ENCODE assay signal across 20 cellular contexts in genomic region chr10:1381339-1381738, GRCh38.
"Had no signal": no experiment of that assay in that cellular context is flagged by ENCODE, and none has a peak within 500 bp of the region (broad histone marks: within the 10 kb centered on the region; RNA-seq: fewer than 3 reads in every experiment).

No MANE protein-coding gene starts in this region.

- H3K4me1 Mint-ChIP-seq: activated naive CD4-positive, alpha-beta T cell treated with anti-CD3 and anti-CD28 coated beads, Interleukin-2, amount 50 U/mL, for 24 hours had no signal

- H3K4me3 Mint-ChIP-seq: activated CD4-positive, alpha-beta memory T cell treated with anti-CD3 and anti-CD28 coated beads for 36 hours; activated naive CD4-positive, alpha-beta T cell treated with anti-CD3 and anti-CD28 coated beads, Interleukin-2, amount 50 U/mL, for 24 hours; brain; effector memory CD8-positive, alpha-beta T cell; natural killer cell treated with Interleukin-12 subunit alpha and Interleukin-12 subunit beta and Interleukin-15 and Interleukin-18, amount 100 ng/mL, for 72 hours had no signal

- ATAC-seq: effector memory CD8-positive, alpha-beta T cell; gastroesophageal sphincter; natural killer cell treated with Interleukin-12 subunit alpha and Interleukin-12 subunit beta and Interleukin-15 and Interleukin-18, amount 100 ng/mL, for 72 hours; pancreas; psoas muscle; right cardiac atrium; upper lobe of right lung had no signal

- H3K4me3 ChIP-seq: dorsolateral prefrontal cortex, gastroesophageal sphincter, pancreas, psoas muscle, thyroid gland, upper lobe of right lung had no signal

- H3K4me1 ChIP-seq: pancreas, psoas muscle, thyroid gland, upper lobe of right lung had no signal

- H3K36me3 ChIP-seq: gastroesophageal sphincter, pancreas, thyroid gland, upper lobe of right lung had no signal

- H3K27ac Mint-ChIP-seq: activated CD4-positive, alpha-beta memory T cell treated with anti-CD3 and anti-CD28 coated beads for 36 hours; activated naive CD4-positive, alpha-beta T cell treated with anti-CD3 and anti-CD28 coated beads, Interleukin-2, amount 50 U/mL, for 24 hours; brain; effector memory CD8-positive, alpha-beta T cell; natural killer cell treated with Interleukin-12 subunit alpha and Interleukin-12 subunit beta and Interleukin-15 and Interleukin-18, amount 100 ng/mL, for 72 hours had no signal

- H3K9me3 ChIP-seq: pancreas, psoas muscle, thyroid gland, upper lobe of right lung had no signal

- H3K27ac ChIP-seq: dorsolateral prefrontal cortex, gastroesophageal sphincter, pancreas, psoas muscle, thyroid gland, upper lobe of right lung had no signal

- DNase-seq: activated CD4-positive, alpha-beta memory T cell treated with anti-CD3 and anti-CD28 coated beads for 36 hours; activated CD4-positive, alpha-beta T cell treated with anti-CD3 and anti-CD28 coated beads for 48 hours; activated gamma-delta T cell treated with Interleukin-2 at 50 U/mL for 16 hours; activated T-cell treated with anti-CD3 and anti-CD28 coated beads, Interleukin-2, amount 50 U/mL, for 1 hour; anterior cingulate cortex; caudate nucleus; effector memory CD8-positive, alpha-beta T cell; hypothalamus; pancreas; psoas muscle; right cardiac atrium; stimulated activated CD4-positive, alpha-beta T cell treated with anti-CD3 and anti-CD28 coated beads, Interleukin-4, amount 100 ng/mL, for 24 hours; stimulated activated naive CD4-positive, alpha-beta T cell treated with Interleukin-2 at 50 U/mL for 16 hours; thyroid gland; upper lobe of right lung had no signal

- H3K27me3 ChIP-seq: thyroid gland had no signal

- H3K9me3 Mint-ChIP-seq: activated CD4-positive, alpha-beta memory T cell treated with anti-CD3 and anti-CD28 coated beads for 36 hours; activated naive CD4-positive, alpha-beta T cell treated with anti-CD3 and anti-CD28 coated beads, Interleukin-2, amount 50 U/mL, for 24 hours; effector memory CD8-positive, alpha-beta T cell; natural killer cell treated with Interleukin-12 subunit alpha and Interleukin-12 subunit beta and Interleukin-15 and Interleukin-18, amount 100 ng/mL, for 72 hours had no signal

- H3K36me3 Mint-ChIP-seq: activated CD4-positive, alpha-beta memory T cell treated with anti-CD3 and anti-CD28 coated beads for 36 hours; activated naive CD4-positive, alpha-beta T cell treated with anti-CD3 and anti-CD28 coated beads, Interleukin-2, amount 50 U/mL, for 24 hours; brain; natural killer cell treated with Interleukin-12 subunit alpha and Interleukin-12 subunit beta and Interleukin-15 and Interleukin-18, amount 100 ng/mL, for 72 hours had no signal
